ENCODE assay signal across 14 cellular contexts in genomic region chr5:38724301-38725030, GRCh38.
DNase-seq lines count a peak whose midpoint lies in the region; ATAC-seq and TF ChIP-seq lines count a peak whose summit lies in the region.
"Had no signal": no experiment of that assay in that cellular context is flagged by ENCODE, and none has a peak within 500 bp of the region (broad histone marks: within the 10 kb centered on the region; RNA-seq: fewer than 3 reads in every experiment).

No MANE protein-coding gene starts in this region.

- peak overlapping the region; percentile 98 for H3K27ac Mint-ChIP-seq in neural progenitor cell
- H3K27ac Mint-ChIP-seq in activated T-cell treated with anti-CD3 and anti-CD28 coated beads, Interleukin-2, amount 50 U/mL, for 24 hours = no peak overlapping the region
- H3K27ac Mint-ChIP-seq: CD8-positive, alpha-beta T cell had no signal

- H3K9ac ChIP-seq in neural progenitor cell = no peak overlapping the region

- H3K36me3 ChIP-seq in neural progenitor cell (no peaks in the 10 kb centered on the region), upper lobe of right lung (no peaks in the 10 kb centered on the region)

- H3K4me1 ChIP-seq in neural progenitor cell = peaks cover 57% of the 10 kb centered on the region
- H3K4me1 ChIP-seq in upper lobe of right lung = no peaks in the 10 kb centered on the region

- peaks cover 3% of the 10 kb centered on the region for H3K36me3 Mint-ChIP-seq in neural progenitor cell
- no peaks in the 10 kb centered on the region for H3K36me3 Mint-ChIP-seq in activated T-cell treated with anti-CD3 and anti-CD28 coated beads, Interleukin-2, amount 50 U/mL, for 24 hours (ENCODE audit: low read depth)
- H3K36me3 Mint-ChIP-seq: CD8-positive, alpha-beta T cell had no signal

- no peak for ATAC-seq in upper lobe of right lung
- ATAC-seq: CD8-positive, alpha-beta T cell; stimulated activated naive CD8-positive, alpha-beta T cell treated with anti-CD3 and anti-CD28 coated beads, Interleukin-15, Interleukin-2, amounts not matched to agents 100 U/mL and 50 U/mL, for 24 hours had no signal

- H3K27me3 ChIP-seq in dorsolateral prefrontal cortex = no peaks in the 10 kb centered on the region
- H3K27me3 ChIP-seq in neural progenitor cell = no peaks in the 10 kb centered on the region
- no peaks in the 10 kb centered on the region for H3K27me3 ChIP-seq in upper lobe of right lung

- H3F3A ChIP-seq in neural progenitor cell (ENCODE audit: low read depth) = peaks cover 40% of the 10 kb centered on the region

- no peaks in the 10 kb centered on the region for H4K20me1 ChIP-seq in neural progenitor cell (ENCODE audit: low read depth)

- peaks cover 5% of the 10 kb centered on the region for H3K27me3 Mint-ChIP-seq in neural progenitor cell (ENCODE audit: insufficient read depth, low read depth)
- peaks cover 16% of the 10 kb centered on the region for H3K27me3 Mint-ChIP-seq in activated T-cell treated with anti-CD3 and anti-CD28 coated beads, Interleukin-2, amount 50 U/mL, for 24 hours

- H3K4me3 ChIP-seq in dorsolateral prefrontal cortex = no peak overlapping the region
- H3K4me3 ChIP-seq in neural progenitor cell = no peak overlapping the region
- no peak overlapping the region for H3K4me3 ChIP-seq in upper lobe of right lung

- H3K9me3 ChIP-seq in neural progenitor cell (ENCODE audit: low read depth) (no peaks in the 10 kb centered on the region), upper lobe of right lung (no peaks in the 10 kb centered on the region)

- no peaks in the 10 kb centered on the region for H3K79me2 ChIP-seq in neural progenitor cell (ENCODE audit: low read depth)

- H3K27ac ChIP-seq in dorsolateral prefrontal cortex = peak overlapping the region in 42 of 59 donors; percentile 0 to 84 (median 61)
- H3K27ac ChIP-seq in neural progenitor cell = peak overlapping the region; percentile 89
- H3K27ac ChIP-seq in upper lobe of right lung = no peak overlapping the region

- peak overlapping the region; percentile 62 for H3K4me2 ChIP-seq in neural progenitor cell

- peaks cover 69% of the 10 kb centered on the region for H3K4me1 Mint-ChIP-seq in neural progenitor cell
- H3K4me1 Mint-ChIP-seq in activated T-cell treated with anti-CD3 and anti-CD28 coated beads, Interleukin-2, amount 50 U/mL, for 24 hours (ENCODE audit: low read depth) = no peaks in the 10 kb centered on the region

- intact Hi-C loops in dorsolateral prefrontal cortex (cut with DNase I) (no loop called here), upper lobe of right lung (cut with DNase I) (no loop called here)

- H3K4me3 Mint-ChIP-seq in neural progenitor cell = no peak overlapping the region
- H3K4me3 Mint-ChIP-seq in activated T-cell treated with anti-CD3 and anti-CD28 coated beads, Interleukin-2, amount 50 U/mL, for 24 hours = no peak overlapping the region
- H3K4me3 Mint-ChIP-seq: CD8-positive, alpha-beta T cell had no signal

- peaks cover 11% of the 10 kb centered on the region for H3K9me3 Mint-ChIP-seq in neural progenitor cell
- no peaks in the 10 kb centered on the region for H3K9me3 Mint-ChIP-seq in activated T-cell treated with anti-CD3 and anti-CD28 coated beads, Interleukin-2, amount 50 U/mL, for 24 hours
- H3K9me3 Mint-ChIP-seq: CD8-positive, alpha-beta T cell had no signal

- no peak for TF ChIP-seq CTCF in dorsolateral prefrontal cortex (IDR thresholded peaks at IDR 0.05 in 54 of 56, conservative IDR thresholded peaks at IDR 0.05 in 2 of 56; ENCODE audit: low read depth in 1 of 56, partially characterized antibody in 56 of 56)
- TF ChIP-seq CTCF in neural progenitor cell (IDR thresholded peaks at IDR 0.05) = no peak
- no peak for TF ChIP-seq CTCF in upper lobe of right lung (IDR thresholded peaks at IDR 0.05)

- H2AFZ ChIP-seq in neural progenitor cell (replicated peaks) = no peak overlapping the region

- peak; percentile 58 for DNase-seq in EH (ENCODE audit: low read depth)
- DNase-seq in NCI-H226 = peak; percentile 59
- no peak for DNase-seq in dorsolateral prefrontal cortex
- DNase-seq in neural progenitor cell (ENCODE audit: low spot score) = peak; percentile 20
- no peak for DNase-seq in NCI-H446 treated with DMSO at 0.1 percent for 48 hours (lab: John Stamatoyannopoulos, UW)
- DNase-seq in SKM-1 treated with dmso at 0.1 percent for 144 hours (lab: John Stamatoyannopoulos, UW; ENCODE audit: unreplicated experiment) = no peak
- no peak for DNase-seq in activated T-cell treated with anti-CD3 and anti-CD28 coated beads, Interleukin-2, amount 50 U/mL, for 24 hours
- DNase-seq in upper lobe of right lung = no peak
- DNase-seq: activated CD8-positive, alpha-beta memory T cell treated with anti-CD3 and anti-CD28 coated beads, Interleukin-2, amount 50 U/mL, for 4 hours; CD8-positive, alpha-beta T cell; GOT3; kidney; NCI-H2029; stimulated activated naive CD8-positive, alpha-beta T cell treated with anti-CD3 and anti-CD28 coated beads, Interleukin-15, Interleukin-2, amounts not matched to agents 100 U/mL and 50 U/mL, for 24 hours had no signal

Comparison
In these comparisons a context has a peak if more than half of its experiments do, and no peak if none do; other contexts are left out.
1. DNase-seq: peak in EH (single experiment), NCI-H226 (single experiment) and neural progenitor cell (single experiment); none in dorsolateral prefrontal cortex (0 of 10), NCI-H446 treated with DMSO at 0.1 percent for 48 hours (single experiment), SKM-1 treated with dmso at 0.1 percent for 144 hours (single experiment), activated T-cell treated with anti-CD3 and anti-CD28 coated beads, Interleukin-2, amount 50 U/mL, for 24 hours (single experiment) and upper lobe of right lung (single experiment).